Comparison of ENCODE assay signal across 20 cellular contexts in genomic region chr3:494190-494589, GRCh38.
"Had no signal": no experiment of that assay in that cellular context is flagged by ENCODE, and none has a peak within 500 bp of the region (broad histone marks: within the 10 kb centered on the region; RNA-seq: fewer than 3 reads in every experiment).

No MANE protein-coding gene starts in this region.

- DNase-seq: colonic mucosa; cortex of kidney; effector CD8-positive, alpha-beta T cell; effector memory CD8-positive, alpha-beta T cell; endodermal cell; erythroblast; esophagus squamous epithelium; foreskin fibroblast; foreskin melanocyte; gastrocnemius medialis; glutamatergic neuron; head of caudate nucleus; heart right ventricle; hippocampal formation; left cardiac atrium; left lung; left ventricle myocardium superior; lower lobe of right lung; mesenchymal stem cell; mucosa of descending colon had no signal
